Comparison of ENCODE assay signal across 10 cellular contexts in the genomic region with DNA sequence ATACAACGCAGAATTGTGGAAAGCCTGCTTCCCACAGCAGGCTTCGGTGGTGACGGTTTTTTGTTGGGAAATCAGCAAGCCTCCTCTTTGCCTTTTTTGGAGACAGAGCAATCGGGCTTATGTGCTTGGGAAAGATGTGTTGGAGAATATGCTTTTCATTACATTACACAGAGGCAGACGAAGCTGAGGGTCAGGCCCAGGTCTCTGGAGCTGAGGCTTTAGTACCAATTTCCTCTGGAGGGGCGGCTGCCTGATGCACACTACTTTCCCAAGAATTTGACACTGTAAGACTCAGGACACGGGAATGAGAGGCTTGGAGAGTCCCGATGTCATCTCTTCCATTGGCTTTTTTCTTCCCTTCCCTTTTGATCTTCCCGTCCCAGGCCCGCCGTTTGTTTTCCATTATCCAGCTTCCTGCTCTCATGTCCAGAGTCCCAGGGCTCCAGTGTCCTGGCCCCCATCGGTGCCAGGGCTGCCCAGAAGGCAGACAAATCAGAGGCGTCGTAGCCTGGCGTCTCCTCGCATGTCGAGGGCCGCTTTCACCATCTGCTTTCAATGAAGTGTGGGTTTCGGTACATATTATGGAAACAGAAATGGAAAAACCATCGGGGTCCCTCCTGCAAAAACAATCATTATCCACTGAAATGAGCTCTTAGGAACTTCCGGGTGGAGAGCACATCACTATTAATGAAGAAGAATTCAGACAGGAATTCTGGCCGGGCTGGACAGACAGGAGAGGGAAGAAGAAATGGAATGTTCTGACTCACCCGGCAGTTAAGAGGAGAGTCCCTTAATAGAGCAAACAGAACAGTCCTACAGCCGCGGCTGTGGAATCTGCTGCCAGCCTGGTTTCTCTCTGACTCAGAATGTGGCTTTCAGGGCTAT.
A peak's percentile ranks its signal among the peaks of the same experiment; 100 is the strongest.
DNase-seq lines count a peak whose midpoint lies in the region; ATAC-seq and TF ChIP-seq lines count a peak whose summit lies in the region.
"Had no signal": no experiment of that assay in that cellular context is flagged by ENCODE, and none has a peak within 500 bp of the region (broad histone marks: within the 10 kb centered on the region; RNA-seq: fewer than 3 reads in every experiment).

No MANE protein-coding gene starts in this region.

- DNase-seq in EH (ENCODE audit: low read depth) (peak; percentile 99), SJSA1 (ENCODE audit: low read depth in 1 of 2, low spot score in 2 of 2) (peak; percentile 94 to 97), fibroblast of the aortic adventitia (ENCODE audit: low read depth) (peak; percentile 83), sciatic nerve (ENCODE audit: low spot score) (no peak), NCI-H82 (lab: John Stamatoyannopoulos, UW) (no peak), NCI-H1417 treated with DMSO at 0.1 percent for 48 hours (lab: John Stamatoyannopoulos, UW) (no peak)
- DNase-seq: Kasumi-1; stimulated activated naive CD8-positive, alpha-beta T cell treated with anti-CD3 and anti-CD28 coated beads, Interleukin-15, amount 100 ng/mL, for 72 hours had no signal

- no peaks in the 10 kb centered on the region for H3K9me3 ChIP-seq in SJSA1 (replicated peaks)

- TF ChIP-seq CTCF in fibroblast of the aortic adventitia (IDR thresholded peaks at IDR 0.05; ENCODE audit: insufficient read depth, low read length) = no peak

- peak overlapping the region; percentile 97 for H3K27ac ChIP-seq in SJSA1

- H3K4me1 ChIP-seq in SJSA1 (replicated peaks) = peaks cover 75% of the 10 kb centered on the region

- H3K4me3 ChIP-seq in SJSA1 (peak overlapping the region; percentile 7), fibroblast of the aortic adventitia (ENCODE audit: low read depth, low read length) (no peak overlapping the region)

- intact Hi-C loops in sciatic nerve (cut with DNase I) = no loop called here

- ATAC-seq in sciatic nerve = peak; percentile 82
- no peak for ATAC-seq in HG03354 (IDR thresholded peaks at IDR 0.05; ENCODE audit: poor library complexity, severe bottlenecking, unreplicated experiment)
- no peak for ATAC-seq in HG02571 (IDR thresholded peaks at IDR 0.05; ENCODE audit: unreplicated experiment)
- ATAC-seq: stimulated activated naive CD8-positive, alpha-beta T cell treated with anti-CD3 and anti-CD28 coated beads, Interleukin-15, amount 100 ng/mL, for 72 hours had no signal

- H3K36me3 ChIP-seq in SJSA1 = no peaks in the 10 kb centered on the region

- H3K27me3 ChIP-seq in SJSA1 (replicated peaks) = no peaks in the 10 kb centered on the region

Comparison
In these comparisons a context has a peak if more than half of its experiments do, and no peak if none do; other contexts are left out.
1. DNase-seq: peak in EH (single experiment), SJSA1 (2 of 2) and fibroblast of the aortic adventitia (single experiment); none in sciatic nerve (single experiment), NCI-H82 (single experiment) and NCI-H1417 treated with DMSO at 0.1 percent for 48 hours (single experiment).